Comparison of ENCODE assay signal across 2 cellular contexts in the genomic region with DNA sequence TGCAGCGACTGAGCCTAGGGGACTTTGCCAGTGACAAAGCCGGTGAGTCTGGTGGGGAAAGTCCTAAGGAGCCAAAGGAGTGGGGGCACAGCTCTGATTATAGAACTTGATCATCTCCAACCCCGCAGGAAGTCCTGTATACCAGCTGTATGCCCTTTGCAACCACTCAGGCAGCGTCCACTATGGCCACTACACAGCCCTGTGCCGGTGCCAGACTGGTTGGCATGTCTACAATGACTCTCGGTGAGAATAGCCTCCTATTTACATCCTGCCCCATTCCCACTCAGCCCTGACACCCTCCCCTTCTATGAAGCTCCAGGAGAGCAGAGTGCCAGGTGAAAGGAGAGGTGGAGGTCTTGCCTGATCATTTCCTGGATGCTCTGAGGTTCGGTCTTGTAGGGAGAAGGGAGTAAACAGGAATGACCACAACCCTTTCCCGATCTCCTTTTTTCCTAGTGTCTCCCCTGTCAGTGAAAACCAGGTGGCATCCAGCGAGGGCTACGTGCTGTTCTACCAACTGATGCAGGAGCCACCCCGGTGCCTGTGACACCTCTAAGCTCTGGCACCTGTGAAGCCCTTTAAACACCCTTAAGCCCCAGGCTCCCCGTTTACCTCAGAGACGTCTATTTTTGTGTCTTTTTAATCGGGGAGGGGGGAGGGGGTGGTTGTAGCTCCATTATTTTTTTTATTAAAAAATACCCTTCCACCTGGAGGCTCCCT.
TF ChIP-seq lines count a peak whose summit lies in the region.

No MANE protein-coding gene starts in this region.

TF ChIP-seq in HEK293, 187 proteins besides CTCF, POLR2A, EP300 and RAD21 (continued from another document):
- TF ChIP-seq, protein P1, sequence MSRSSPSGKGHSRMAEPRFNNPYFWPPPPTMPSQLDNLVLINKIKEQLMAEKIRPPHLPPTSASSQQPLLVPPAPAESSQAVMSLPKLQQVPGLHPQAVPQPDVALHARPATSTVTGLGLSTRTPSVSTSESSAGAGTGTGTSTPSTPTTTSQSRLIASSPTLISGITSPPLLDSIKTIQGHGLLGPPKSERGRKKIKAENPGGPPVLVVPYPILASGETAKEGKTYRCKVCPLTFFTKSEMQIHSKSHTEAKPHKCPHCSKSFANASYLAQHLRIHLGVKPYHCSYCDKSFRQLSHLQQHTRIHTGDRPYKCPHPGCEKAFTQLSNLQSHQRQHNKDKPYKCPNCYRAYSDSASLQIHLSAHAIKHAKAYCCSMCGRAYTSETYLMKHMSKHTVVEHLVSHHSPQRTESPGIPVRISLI (tag by site-specific recombination; IDR thresholded peaks at IDR 0.05) = no peak
- TF ChIP-seq ZNF266 (tag by site-specific recombination; IDR thresholded peaks at IDR 0.05; ENCODE audit: low read depth) (no peak), SP7 (tag by site-specific recombination; IDR thresholded peaks at IDR 0.05) (no peak), ZNF549 (tag by site-specific recombination; IDR thresholded peaks at IDR 0.05) (no peak)

TF ChIP-seq in HEK293T, 16 proteins besides CTCF, POLR2A, EP300 and RAD21 (continued from another document):
- TF ChIP-seq, protein P2, sequence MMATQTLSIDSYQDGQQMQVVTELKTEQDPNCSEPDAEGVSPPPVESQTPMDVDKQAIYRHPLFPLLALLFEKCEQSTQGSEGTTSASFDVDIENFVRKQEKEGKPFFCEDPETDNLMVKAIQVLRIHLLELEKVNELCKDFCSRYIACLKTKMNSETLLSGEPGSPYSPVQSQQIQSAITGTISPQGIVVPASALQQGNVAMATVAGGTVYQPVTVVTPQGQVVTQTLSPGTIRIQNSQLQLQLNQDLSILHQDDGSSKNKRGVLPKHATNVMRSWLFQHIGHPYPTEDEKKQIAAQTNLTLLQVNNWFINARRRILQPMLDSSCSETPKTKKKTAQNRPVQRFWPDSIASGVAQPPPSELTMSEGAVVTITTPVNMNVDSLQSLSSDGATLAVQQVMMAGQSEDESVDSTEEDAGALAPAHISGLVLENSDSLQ (IDR thresholded peaks at IDR 0.05) = no peak
- TF ChIP-seq NFRKB (IDR thresholded peaks at IDR 0.05) (no peak), CTBP1 (IDR thresholded peaks at IDR 0.05; ENCODE audit: borderline replicate concordance) (no peak), ZNF384 (IDR thresholded peaks at IDR 0.05) (no peak), L3MBTL2 (conservative IDR thresholded peaks at IDR 0.05) (no peak)
